ENCODE assay signal across 7 cellular contexts in the genomic region with DNA sequence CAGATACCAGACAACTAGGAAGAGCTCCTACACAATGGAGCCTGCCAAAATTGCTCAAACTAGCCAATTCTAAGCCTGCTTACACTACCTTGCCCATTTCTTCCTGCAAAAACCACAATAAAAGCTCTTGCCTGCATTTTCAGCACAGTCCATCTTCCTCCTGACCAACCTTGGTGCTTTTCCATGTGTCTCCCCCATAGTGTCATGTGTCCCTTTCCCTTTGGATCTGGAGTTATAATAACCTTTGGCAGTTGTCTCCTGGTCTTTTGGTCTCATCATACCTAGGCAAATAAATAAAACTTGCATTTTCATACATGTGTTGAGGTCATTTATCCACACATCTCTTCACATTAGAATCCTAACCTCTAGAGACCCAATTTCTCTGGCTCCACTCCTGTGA.
"Had no signal": no experiment of that assay in that cellular context is flagged by ENCODE, and none has a peak within 500 bp of the region (broad histone marks: within the 10 kb centered on the region; RNA-seq: fewer than 3 reads in every experiment).

No MANE protein-coding gene starts in this region.

- ATAC-seq: K562 had no signal

- H3K36me3 Mint-ChIP-seq: IgD-negative memory B cell had no signal

- H3K4me3 ChIP-seq: K562 had no signal

- H3K4me1 Mint-ChIP-seq: IgD-negative memory B cell had no signal

- H3K4me3 Mint-ChIP-seq: IgD-negative memory B cell had no signal

- H3K27ac ChIP-seq: HL-60 had no signal

- H3K27ac Mint-ChIP-seq: IgD-negative memory B cell had no signal

- H3K27me3 Mint-ChIP-seq: IgD-negative memory B cell had no signal

- DNase-seq: IMR-90, KBM-7, KG1 had no signal

- FAIRE-seq: HTR-8/SVneo, K562 had no signal
